In genomic region chr15:74417670-74418069, GRCh38 we compare ENCODE assay signal across 27 cellular contexts. TPM values are rescaled to one million over a fixed set of nuclear protein-coding genes. Genes with fewer than 3 reads are reported as not detected.
A peak's percentile ranks its signal among the peaks of the same experiment; 100 is the strongest.
DNase-seq lines count a peak whose midpoint lies in the region; ATAC-seq lines count a peak whose summit lies in the region.
"Had no signal": no experiment of that assay in that cellular context is flagged by ENCODE, and none has a peak within 500 bp of the region (broad histone marks: within the 10 kb centered on the region; RNA-seq: fewer than 3 reads in every experiment).

No MANE protein-coding gene starts in this region.

- no peak for ATAC-seq in activated T-cell treated with anti-CD3 and anti-CD28 coated beads, Interleukin-2, amount 50 U/mL, for 4 hours
- no peak for ATAC-seq in activated naive CD8-positive, alpha-beta T cell treated with anti-CD3 and anti-CD28 coated beads, Interleukin-2, amount 10 ng/mL, durations not matched to agents 7 days and 5 days (ENCODE audit: low read depth)
- ATAC-seq in memory B cell (ENCODE audit: low read depth) (no peak), HG02571 (IDR thresholded peaks at IDR 0.05; ENCODE audit: unreplicated experiment) (no peak)

- peaks cover 95% of the 10 kb centered on the region for H3K36me3 Mint-ChIP-seq in activated T-cell treated with anti-CD3 and anti-CD28 coated beads, Interleukin-2, amount 50 U/mL, for 24 hours (ENCODE audit: low read depth)
- peaks cover 41% of the 10 kb centered on the region for H3K36me3 Mint-ChIP-seq in activated T-cell treated with anti-CD3 and anti-CD28 coated beads, Interleukin-2, amount 50 U/mL, for 4 hours (ENCODE audit: insufficient read depth)
- H3K36me3 Mint-ChIP-seq in activated naive CD8-positive, alpha-beta T cell treated with anti-CD3 and anti-CD28 coated beads, Interleukin-2, amount 10 ng/mL, durations not matched to agents 7 days and 5 days: peaks cover 15% of the 10 kb centered on the region
- H3K36me3 Mint-ChIP-seq in memory B cell: peaks cover 34% of the 10 kb centered on the region

- peaks cover 65% of the 10 kb centered on the region for H3K4me1 Mint-ChIP-seq in activated T-cell treated with anti-CD3 and anti-CD28 coated beads, Interleukin-2, amount 50 U/mL, for 24 hours (ENCODE audit: low read depth)
- H3K4me1 Mint-ChIP-seq in activated T-cell treated with anti-CD3 and anti-CD28 coated beads, Interleukin-2, amount 50 U/mL, for 4 hours (ENCODE audit: low read depth): peaks cover 19% of the 10 kb centered on the region
- peaks cover 44% of the 10 kb centered on the region for H3K4me1 Mint-ChIP-seq in activated naive CD8-positive, alpha-beta T cell treated with anti-CD3 and anti-CD28 coated beads, Interleukin-2, amount 10 ng/mL, durations not matched to agents 7 days and 5 days
- peaks cover 72% of the 10 kb centered on the region for H3K4me1 Mint-ChIP-seq in memory B cell

- DNase-seq in activated T-cell treated with anti-CD3 and anti-CD28 coated beads, Interleukin-2, amount 50 U/mL, for 24 hours: no peak
- no peak for DNase-seq in activated T-cell treated with anti-CD3 and anti-CD28 coated beads, Interleukin-2, amount 50 U/mL, for 4 hours
- DNase-seq in activated naive CD8-positive, alpha-beta T cell treated with anti-CD3 and anti-CD28 coated beads, Interleukin-2, amount 10 ng/mL, durations not matched to agents 7 days and 5 days: no peak
- DNase-seq in memory B cell (ENCODE audit: low spot score in 2 of 2): no peak
- DNase-seq in substantia nigra (lab: John Stamatoyannopoulos, UW): no peak
- no peak for DNase-seq in inferior parietal cortex (ENCODE audit: extremely low spot score)
- DNase-seq in A172 (ENCODE audit: low spot score): no peak
- DNase-seq: activated CD4-positive, alpha-beta T cell treated with anti-CD3 and anti-CD28 coated beads for 1 hour; activated CD8-positive, alpha-beta memory T cell treated with anti-CD3 and anti-CD28 coated beads for 24 hours; activated naive CD4-positive, alpha-beta T cell; activated T-cell treated with anti-CD3 and anti-CD28 coated beads, Interleukin-2, amount 50 U/mL, for 1 hour; AML-193; aorta; central memory CD4-positive, alpha-beta T cell; head of caudate nucleus; KBM-7; mesendoderm; NCI-H1436 treated with DMSO at 0.1 percent for 48 hours; NCI-H524; stimulated activated CD4-positive, alpha-beta T cell treated with anti-CD3 and anti-CD28 coated beads, Interleukin-2, amount 100 ng/mL, for 48 hours; T-helper 1 cell had no signal

- H3K27ac ChIP-seq in substantia nigra (ENCODE audit: low read depth, low read length, poor library complexity, severe bottlenecking): peak overlapping the region; percentile 49
- H3K27ac ChIP-seq: 22Rv1, upper lobe of left lung had no signal

- H3K9me3 Mint-ChIP-seq in activated T-cell treated with anti-CD3 and anti-CD28 coated beads, Interleukin-2, amount 50 U/mL, for 24 hours: no peaks in the 10 kb centered on the region
- H3K9me3 Mint-ChIP-seq in activated T-cell treated with anti-CD3 and anti-CD28 coated beads, Interleukin-2, amount 50 U/mL, for 4 hours: no peaks in the 10 kb centered on the region
- no peaks in the 10 kb centered on the region for H3K9me3 Mint-ChIP-seq in activated naive CD8-positive, alpha-beta T cell treated with anti-CD3 and anti-CD28 coated beads, Interleukin-2, amount 10 ng/mL, durations not matched to agents 7 days and 5 days
- no peaks in the 10 kb centered on the region for H3K9me3 Mint-ChIP-seq in memory B cell
- H3K9me3 Mint-ChIP-seq: dendritic cell treated with granulocyte-macrophage colony-stimulating factor and Interleukin-4, amounts not matched to agents 40 ng/mL and 50 ng/mL, for 4 days had no signal

- peak overlapping the region; percentile 67 for H3K27ac Mint-ChIP-seq in activated T-cell treated with anti-CD3 and anti-CD28 coated beads, Interleukin-2, amount 50 U/mL, for 24 hours
- peak overlapping the region; percentile 17 for H3K27ac Mint-ChIP-seq in activated naive CD8-positive, alpha-beta T cell treated with anti-CD3 and anti-CD28 coated beads, Interleukin-2, amount 10 ng/mL, durations not matched to agents 7 days and 5 days
- H3K27ac Mint-ChIP-seq in memory B cell: peak overlapping the region; percentile 77
- H3K27ac Mint-ChIP-seq: dendritic cell treated with granulocyte-macrophage colony-stimulating factor and Interleukin-4, amounts not matched to agents 40 ng/mL and 50 ng/mL, for 4 days had no signal

- no peaks in the 10 kb centered on the region for H3K27me3 Mint-ChIP-seq in activated T-cell treated with anti-CD3 and anti-CD28 coated beads, Interleukin-2, amount 50 U/mL, for 24 hours
- no peaks in the 10 kb centered on the region for H3K27me3 Mint-ChIP-seq in activated T-cell treated with anti-CD3 and anti-CD28 coated beads, Interleukin-2, amount 50 U/mL, for 4 hours (ENCODE audit: low read depth)
- H3K27me3 Mint-ChIP-seq in activated naive CD8-positive, alpha-beta T cell treated with anti-CD3 and anti-CD28 coated beads, Interleukin-2, amount 10 ng/mL, durations not matched to agents 7 days and 5 days: no peaks in the 10 kb centered on the region
- no peaks in the 10 kb centered on the region for H3K27me3 Mint-ChIP-seq in memory B cell
- H3K27me3 Mint-ChIP-seq: dendritic cell treated with granulocyte-macrophage colony-stimulating factor and Interleukin-4, amounts not matched to agents 40 ng/mL and 50 ng/mL, for 4 days had no signal

- H3K4me3 Mint-ChIP-seq in activated T-cell treated with anti-CD3 and anti-CD28 coated beads, Interleukin-2, amount 50 U/mL, for 24 hours: no peak overlapping the region
- H3K4me3 Mint-ChIP-seq in activated T-cell treated with anti-CD3 and anti-CD28 coated beads, Interleukin-2, amount 50 U/mL, for 4 hours: no peak overlapping the region
- no peak overlapping the region for H3K4me3 Mint-ChIP-seq in activated naive CD8-positive, alpha-beta T cell treated with anti-CD3 and anti-CD28 coated beads, Interleukin-2, amount 10 ng/mL, durations not matched to agents 7 days and 5 days
- no peak overlapping the region for H3K4me3 Mint-ChIP-seq in memory B cell
- H3K4me3 Mint-ChIP-seq: dendritic cell treated with granulocyte-macrophage colony-stimulating factor and Interleukin-4, amounts not matched to agents 40 ng/mL and 50 ng/mL, for 4 days had no signal

- POLR2A ChIA-PET in activated naive CD8-positive, alpha-beta T cell treated with anti-CD3 and anti-CD28 coated beads, Interleukin-2, amount 10 ng/mL, durations not matched to agents 7 days and 5 days (lab: Charles Lee): no interaction called here

RNA-seq across cellular contexts. Expression of gene SEMA7A, which starts 16.1 kb away (rescaled TPM):
- total RNA-seq in activated T-cell treated with anti-CD3 and anti-CD28 coated beads, Interleukin-2, amount 50 U/mL, for 4 hours: 100 to 1,000 TPM; 187 to 215 (median 195) TPM
- total RNA-seq in activated naive CD8-positive, alpha-beta T cell treated with anti-CD3 and anti-CD28 coated beads, Interleukin-2, amount 10 ng/mL, durations not matched to agents 7 days and 5 days: 10 to 100 TPM; 15.2 to 15.8 TPM
- 12.6 and 14.3 TPM in 2 replicates for total RNA-seq in A172 (2014; rRNA removed; shearing (Covaris generic))

RNA-seq across cellular contexts. Expression of gene UBL7, which starts 43.3 kb away (rescaled TPM):
- total RNA-seq in activated T-cell treated with anti-CD3 and anti-CD28 coated beads, Interleukin-2, amount 50 U/mL, for 4 hours: 10 to 100 TPM; 53.4 to 60.1 (median 59.2) TPM
- total RNA-seq in activated naive CD8-positive, alpha-beta T cell treated with anti-CD3 and anti-CD28 coated beads, Interleukin-2, amount 10 ng/mL, durations not matched to agents 7 days and 5 days: 10 to 100 TPM; 55.3 to 63.2 TPM
- 102 and 137 TPM in 2 replicates for total RNA-seq in A172 (2014; rRNA removed; shearing (Covaris generic))

RNA-seq across cellular contexts. Expression of gene CYP11A1, which starts 50.2 kb away (rescaled TPM):
- under 1 TPM; 0.33 to 0.41 (median 0.40) TPM for total RNA-seq in activated T-cell treated with anti-CD3 and anti-CD28 coated beads, Interleukin-2, amount 50 U/mL, for 4 hours
- not detected for total RNA-seq in activated naive CD8-positive, alpha-beta T cell treated with anti-CD3 and anti-CD28 coated beads, Interleukin-2, amount 10 ng/mL, durations not matched to agents 7 days and 5 days
- 1.2 TPM in 1 of 2 replicates, not detected in the other for total RNA-seq in A172 (2014; rRNA removed; shearing (Covaris generic))
- total RNA-seq: G401, myocyte had no signal

Comparison
In these comparisons a context has a peak if more than half of its experiments do, and no peak if none do; other contexts are left out.
1. H3K27ac Mint-ChIP-seq: peak in every context shown above with its lines; median percentile 77 in memory B cell; 67 in activated T-cell treated with anti-CD3 and anti-CD28 coated beads, Interleukin-2, amount 50 U/mL, for 24 hours; 17 in activated naive CD8-positive, alpha-beta T cell treated with anti-CD3 and anti-CD28 coated beads, Interleukin-2, amount 10 ng/mL, durations not matched to agents 7 days and 5 days.
2. RNA of gene SEMA7A, which starts 16.1 kb away (total RNA-seq): 187 to 215 TPM in activated T-cell treated with anti-CD3 and anti-CD28 coated beads, Interleukin-2, amount 50 U/mL, for 4 hours; 15.2 to 15.8 TPM in activated naive CD8-positive, alpha-beta T cell treated with anti-CD3 and anti-CD28 coated beads, Interleukin-2, amount 10 ng/mL, durations not matched to agents 7 days and 5 days and 12.6 to 14.3 TPM in A172; every median in the first group is over 10 times any median in the second.